8 cellular contexts compared by ENCODE assay signal in the genomic region with DNA sequence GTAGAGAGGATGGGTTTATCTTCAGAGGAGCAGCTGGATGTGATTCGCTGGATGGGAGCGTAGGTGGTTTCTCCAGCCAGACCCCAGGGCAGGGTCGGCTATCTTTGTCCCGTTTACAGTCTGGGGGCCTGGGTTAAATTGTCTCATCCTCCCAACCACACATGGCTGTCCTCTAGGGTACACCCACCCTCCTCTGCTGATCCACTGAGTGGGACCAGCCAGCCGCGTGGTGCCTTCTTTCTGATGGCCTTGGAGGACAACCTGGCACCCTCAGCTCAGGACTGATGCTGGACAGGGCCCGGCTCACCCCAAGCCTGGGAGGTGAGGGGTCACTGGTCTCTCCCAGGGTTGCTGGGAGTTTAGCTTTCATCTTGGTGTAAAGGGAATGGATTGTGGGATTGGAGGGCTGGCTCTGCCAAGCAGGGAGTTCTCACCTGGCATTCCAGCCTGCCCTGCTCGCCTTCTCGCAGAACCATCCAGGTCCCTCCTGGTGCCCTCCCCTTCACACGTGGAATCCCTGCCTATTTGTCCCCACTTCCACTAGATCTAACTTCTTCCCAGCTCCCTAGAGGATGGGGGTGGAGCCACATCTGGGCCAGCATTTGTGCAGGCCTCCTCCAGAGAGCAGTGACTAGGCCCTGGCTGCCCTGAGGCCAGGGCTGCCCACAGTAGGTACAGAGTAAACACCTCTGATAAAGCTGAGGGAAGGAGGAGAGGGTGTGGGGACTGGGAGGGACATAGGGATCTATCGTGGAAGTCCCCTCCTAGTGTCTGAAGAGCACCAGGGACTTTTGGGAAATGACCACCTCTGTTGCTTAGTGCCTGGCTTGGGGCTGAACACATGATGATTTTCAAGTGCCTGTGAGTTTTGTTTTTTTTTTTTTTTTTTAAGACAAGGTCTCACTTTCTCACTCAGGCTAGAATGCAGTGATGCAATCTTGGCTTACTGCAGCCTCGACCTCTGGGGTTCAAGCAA. TPM values are rescaled to one million over a fixed set of nuclear protein-coding genes. Genes with fewer than 3 reads are reported as not detected.
DNase-seq lines count a peak whose midpoint lies in the region; ATAC-seq and TF ChIP-seq lines count a peak whose summit lies in the region.

No MANE protein-coding gene starts in this region.

- POLR2A ChIA-PET in SK-N-SH (lab: Yijun Ruan, JAX): no interaction called here
- POLR2A ChIA-PET in activated CD4-positive, alpha-beta memory T cell treated with anti-CD3 and anti-CD28 coated beads for 36 hours (lab: Charles Lee): interaction anchor here (0.9 to 2.8 kb wide), 9 partner anchors 11 to 351 kb away, joined by 3 to 20 read pairs (median 5); a partner anchor contains a TSS

- peak overlapping the region; percentile 94 for H3K4me3 Mint-ChIP-seq in activated CD4-positive, alpha-beta memory T cell treated with anti-CD3 and anti-CD28 coated beads for 36 hours

- peaks cover 6% of the 10 kb centered on the region for H3F3A ChIP-seq in SK-N-SH (replicated peaks; ENCODE audit: insufficient read depth)

- H3K9ac ChIP-seq in SK-N-SH (no peak overlapping the region), subcutaneous abdominal adipose tissue (ENCODE audit: low read length in 5 of 5) (peak overlapping the region in 3 of 5 donors; percentile 26 to 69 (median 43))

- no peaks in the 10 kb centered on the region for H3K9me3 Mint-ChIP-seq in activated CD4-positive, alpha-beta memory T cell treated with anti-CD3 and anti-CD28 coated beads for 36 hours

- H3K27me3 ChIP-seq in SK-N-SH (ENCODE audit: insufficient read depth) (no peaks in the 10 kb centered on the region), right cardiac atrium (ENCODE audit: control insufficient read depth, insufficient read depth) (no peaks in the 10 kb centered on the region), subcutaneous abdominal adipose tissue (ENCODE audit: control insufficient read depth in 5 of 5, insufficient read depth in 4 of 5, low read length in 5 of 5) (peaks cover 0 to 13% (median 10%) of the 10 kb centered on the region in 5 donors)

- H3K9me2 ChIP-seq in SK-N-SH: no peaks in the 10 kb centered on the region

- CTCF ChIA-PET in SK-N-SH (lab: Yijun Ruan, JAX): interaction anchor here (0.8 to 3.3 kb wide), 10 partner anchors 11 to 149 kb away, joined by 3 to 18 read pairs (median 6); no protein-coding TSS in a partner anchor
- CTCF ChIA-PET in activated CD4-positive, alpha-beta memory T cell treated with anti-CD3 and anti-CD28 coated beads for 36 hours (lab: Charles Lee): interaction anchor here (1.1 to 5.3 kb wide), 6 partner anchors 10 to 78 kb away, joined by 3 to 31 read pairs (median 8); no protein-coding TSS in a partner anchor

- H2AFZ ChIP-seq in SK-N-SH (ENCODE audit: low read depth): no peak overlapping the region

- H3K27ac Mint-ChIP-seq in activated CD4-positive, alpha-beta memory T cell treated with anti-CD3 and anti-CD28 coated beads for 36 hours: peak overlapping the region; percentile 83

- ATAC-seq in SK-N-SH treated with all-trans-retinoic acid at 6 μM for 48 hours (no peak), right cardiac atrium (peak; percentile 24 to 27), GM19328 (IDR thresholded peaks at IDR 0.05; ENCODE audit: unreplicated experiment) (no peak)

- peaks cover 0 to 19% of the 10 kb centered on the region in 2 experiments; a peak in 1 of 4 replicates for H3K4me1 ChIP-seq in SK-N-SH (ENCODE audit: control insufficient read depth in 1 of 2, insufficient read depth in 2 of 2, low read depth in 1 of 2, low read length in 1 of 2)
- peaks cover 4% of the 10 kb centered on the region for H3K4me1 ChIP-seq in right cardiac atrium (ENCODE audit: control insufficient read depth, insufficient read depth, low read length)
- H3K4me1 ChIP-seq in subcutaneous abdominal adipose tissue (ENCODE audit: control insufficient read depth in 5 of 5, insufficient read depth in 5 of 5, low read length in 5 of 5): peaks cover 0 to 43% (median 25%) of the 10 kb centered on the region in 5 donors

- no peak for TF ChIP-seq CTCF in SK-N-SH (IDR thresholded peaks at IDR 0.05)

- no peak overlapping the region for H3K4me3 ChIP-seq in SK-N-SH (ENCODE audit: low read depth in 2 of 2, low read length in 1 of 2)
- no peak overlapping the region for H3K4me3 ChIP-seq in right cardiac atrium (ENCODE audit: low read length)
- H3K4me3 ChIP-seq in subcutaneous abdominal adipose tissue (ENCODE audit: low read depth in 1 of 5, low read length in 5 of 5): peak overlapping the region; percentile 45 to 79 (median 67)

- H4K20me1 ChIP-seq in SK-N-SH (ENCODE audit: insufficient read depth): no peaks in the 10 kb centered on the region

- H3K9me3 ChIP-seq in SK-N-SH (no peaks in the 10 kb centered on the region), right cardiac atrium (ENCODE audit: control insufficient read depth, low read length) (no peaks in the 10 kb centered on the region), subcutaneous abdominal adipose tissue (ENCODE audit: control insufficient read depth in 5 of 5, low read length in 5 of 5) (no peaks in the 10 kb centered on the region)

- peak overlapping the region; percentile 90; the same call in 1 of the 2 replicates for H3K4me2 ChIP-seq in SK-N-SH

- no peak overlapping the region; a peak in 1 of 4 replicates for H3K27ac ChIP-seq in SK-N-SH (ENCODE audit: low read depth in 2 of 2, low read length in 1 of 2)
- no peak overlapping the region for H3K27ac ChIP-seq in right cardiac atrium (ENCODE audit: low read length)
- peak overlapping the region; percentile 62 for H3K27ac ChIP-seq in subcutaneous abdominal adipose tissue (ENCODE audit: low read depth, low read length)

- intact Hi-C loops in activated CD4-positive, alpha-beta memory T cell treated with anti-CD3 and anti-CD28 coated beads for 36 hours (cut with micrococcal nuclease): no loop called here
- intact Hi-C loops in right cardiac atrium (cut with DNase I): no loop called here

- H3K36me3 Mint-ChIP-seq in activated CD4-positive, alpha-beta memory T cell treated with anti-CD3 and anti-CD28 coated beads for 36 hours: peaks cover 22% of the 10 kb centered on the region

- peaks cover 48% of the 10 kb centered on the region for H3K4me1 Mint-ChIP-seq in activated CD4-positive, alpha-beta memory T cell treated with anti-CD3 and anti-CD28 coated beads for 36 hours (ENCODE audit: low read depth)

- no peak for TF ChIP-seq EP300 in SK-N-SH (IDR thresholded peaks at IDR 0.05; ENCODE audit: borderline replicate concordance in 1 of 2, low read depth in 1 of 2, low read length in 1 of 2)

- H3K36me3 ChIP-seq in SK-N-SH (replicated peaks in 1 of 2; ENCODE audit: control insufficient read depth in 1 of 2, insufficient read depth in 2 of 2, low read length in 1 of 2) (no peaks in the 10 kb centered on the region), subcutaneous abdominal adipose tissue (ENCODE audit: control insufficient read depth in 5 of 5, insufficient read depth in 5 of 5, low read length in 5 of 5) (no peaks in the 10 kb centered on the region)

- no peak for TF ChIP-seq RAD21 in SK-N-SH (IDR thresholded peaks at IDR 0.05; ENCODE audit: low read length)

- WGBS in SK-N-SH (ENCODE audit: low lambda C conversion rate): 90% methylated on average over 6 of the region's 12 CpGs
- 68% methylated on average over 12 of the region's 12 CpGs for WGBS in right cardiac atrium

- DNase-seq in SK-N-SH (no peak), right cardiac atrium (peak in 2 of 3 donors; percentile 40 to 73), T-helper 9 cell (no peak), dedifferentiated amniotic fluid mesenchymal stem cell (ENCODE audit: extremely low spot score) (no peak)
- peak; percentile 18 for DNase-seq in activated CD4-positive, alpha-beta memory T cell treated with anti-CD3 and anti-CD28 coated beads for 36 hours

- no peaks in the 10 kb centered on the region for H3K79me2 ChIP-seq in SK-N-SH (ENCODE audit: insufficient read depth)

- H3K27me3 Mint-ChIP-seq in activated CD4-positive, alpha-beta memory T cell treated with anti-CD3 and anti-CD28 coated beads for 36 hours: no peaks in the 10 kb centered on the region

TF ChIP-seq in SK-N-SH, 30 proteins besides CTCF, POLR2A, EP300 and RAD21:
- TF ChIP-seq RXRA (IDR thresholded peaks at IDR 0.05; ENCODE audit: borderline replicate concordance, low read depth): no peak
- no peak for TF ChIP-seq FOXJ3 (CRISPR knock-in tag; IDR thresholded peaks at IDR 0.05)
- no peak for TF ChIP-seq MXI1 (IDR thresholded peaks at IDR 0.05; ENCODE audit: low read depth, low read length)

TF ChIP-seq in SK-N-SH treated with all-trans-retinoic acid at 6 μM for 48 hours, 23 proteins besides CTCF, POLR2A, EP300 and RAD21 (continues in another document):
- TF ChIP-seq, protein P1, sequence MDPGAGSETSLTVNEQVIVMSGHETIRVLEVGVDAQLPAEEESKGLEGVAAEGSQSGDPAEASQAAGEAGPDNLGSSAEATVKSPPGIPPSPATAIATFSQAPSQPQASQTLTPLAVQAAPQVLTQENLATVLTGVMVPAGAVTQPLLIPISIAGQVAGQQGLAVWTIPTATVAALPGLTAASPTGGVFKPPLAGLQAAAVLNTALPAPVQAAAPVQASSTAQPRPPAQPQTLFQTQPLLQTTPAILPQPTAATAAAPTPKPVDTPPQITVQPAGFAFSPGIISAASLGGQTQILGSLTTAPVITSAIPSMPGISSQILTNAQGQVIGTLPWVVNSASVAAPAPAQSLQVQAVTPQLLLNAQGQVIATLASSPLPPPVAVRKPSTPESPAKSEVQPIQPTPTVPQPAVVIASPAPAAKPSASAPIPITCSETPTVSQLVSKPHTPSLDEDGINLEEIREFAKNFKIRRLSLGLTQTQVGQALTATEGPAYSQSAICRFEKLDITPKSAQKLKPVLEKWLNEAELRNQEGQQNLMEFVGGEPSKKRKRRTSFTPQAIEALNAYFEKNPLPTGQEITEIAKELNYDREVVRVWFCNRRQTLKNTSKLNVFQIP (CRISPR knock-in tag; IDR thresholded peaks at IDR 0.05; ENCODE audit: borderline replicate concordance, low read depth): no peak

RNA-seq across cellular contexts. Expression of a gene that starts 1.6 kb away (rescaled TPM):
- 4.7 and 8.1 TPM in 2 replicates for polyA plus RNA-seq in SK-N-SH (2012; rRNA removed)
- polyA plus RNA-seq in SK-N-SH (2012; cell fraction: cytosol; rRNA removed): 1.9 and 3.7 TPM in 2 replicates
- polyA plus RNA-seq in SK-N-SH (2012; cell fraction: nucleus; rRNA removed): 22.6 and 23.4 TPM in 2 replicates
- total RNA-seq in activated CD4-positive, alpha-beta memory T cell treated with anti-CD3 and anti-CD28 coated beads for 36 hours: 10 to 100 TPM; 41.6 to 45.6 TPM
- 1 to 10 TPM; 4.7 to 9.1 (median 6.5) TPM for total RNA-seq in right cardiac atrium
- 5.7 TPM for polyA plus RNA-seq in right cardiac atrium

RNA-seq across cellular contexts. Expression of a gene that starts 42.7 kb away (rescaled TPM):
- polyA plus RNA-seq in SK-N-SH (2012; rRNA removed): 15.4 and 21.2 TPM in 2 replicates
- 9.1 and 14.5 TPM in 2 replicates for polyA plus RNA-seq in SK-N-SH (2012; cell fraction: cytosol; rRNA removed)
- polyA plus RNA-seq in SK-N-SH (2012; cell fraction: nucleus; rRNA removed): 16.2 and 20.5 TPM in 2 replicates
- total RNA-seq in activated CD4-positive, alpha-beta memory T cell treated with anti-CD3 and anti-CD28 coated beads for 36 hours: 10 to 100 TPM; 56.3 to 57.7 TPM
- total RNA-seq in right cardiac atrium: 10 to 100 TPM; 14.6 to 17.8 (median 16.7) TPM
- 17.1 TPM for polyA plus RNA-seq in right cardiac atrium

Comparison
In these comparisons a context has a peak if more than half of its experiments do, and no peak if none do; other contexts are left out.
1. DNase-seq: peak in activated CD4-positive, alpha-beta memory T cell treated with anti-CD3 and anti-CD28 coated beads for 36 hours (single experiment) and right cardiac atrium (2 of 3); none in SK-N-SH (single experiment), T-helper 9 cell (single experiment) and dedifferentiated amniotic fluid mesenchymal stem cell (single experiment).
2. H3K4me3 ChIP-seq: peak in subcutaneous abdominal adipose tissue (5 of 5); none in SK-N-SH (0 of 2) and right cardiac atrium (single experiment).
3. ATAC-seq: peak in right cardiac atrium (2 of 2); none in SK-N-SH treated with all-trans-retinoic acid at 6 μM for 48 hours (single experiment) and GM19328 (single experiment).
4. RNA of a gene that starts 1.6 kb away (total RNA-seq): 41.6 to 45.6 TPM in activated CD4-positive, alpha-beta memory T cell treated with anti-CD3 and anti-CD28 coated beads for 36 hours; 4.7 to 9.1 TPM in right cardiac atrium; every median in the first group is over 4 times any median in the second.